In genomic region chrX:129931411-129932136, GRCh38 we compare ENCODE assay signal across 8 cellular contexts. TPM values are rescaled to one million over a fixed set of nuclear protein-coding genes. Genes with fewer than 3 reads are reported as not detected.
DNase-seq lines count a peak whose midpoint lies in the region; ATAC-seq and TF ChIP-seq lines count a peak whose summit lies in the region.

No MANE protein-coding gene starts in this region.

- H3K9ac ChIP-seq in colonic mucosa (ENCODE audit: low read depth in 2 of 2, low read length in 2 of 2) = peak overlapping the region; percentile 73 to 76

- peak overlapping the region; percentile 83 for H3K27ac ChIP-seq in colonic mucosa
- H3K27ac ChIP-seq in layer of hippocampus (ENCODE audit: low read depth, low read length) = peak overlapping the region; percentile 94

- TF ChIP-seq CTCF in colonic mucosa (IDR thresholded peaks at IDR 0.05) = no peak

- H3K4me1 ChIP-seq in colonic mucosa = no peaks in the 10 kb centered on the region

- intact Hi-C loops in colonic mucosa (cut with DNase I) = no loop called here

- peak; percentile 32 for DNase-seq in activated T-cell treated with anti-CD3 and anti-CD28 coated beads for 1 hour (ENCODE audit: low read depth)
- DNase-seq in activated T-cell treated with anti-CD3 and anti-CD28 coated beads for 4 hours = no peak
- DNase-seq in NCI-H1694 (lab: John Stamatoyannopoulos, UW) = peak; percentile 70
- peak; percentile 93 for DNase-seq in colonic mucosa
- peak; percentile 73 for DNase-seq in stimulated activated CD4-positive, alpha-beta T cell treated with anti-CD3 and anti-CD28 coated beads, Interleukin-15, amount 100 ng/mL, for 24 hours

- H3K27me3 ChIP-seq in colonic mucosa (no peaks in the 10 kb centered on the region), layer of hippocampus (ENCODE audit: control insufficient read depth, insufficient read depth, low read length) (no peaks in the 10 kb centered on the region)

- H3K36me3 ChIP-seq in colonic mucosa = no peaks in the 10 kb centered on the region

- ATAC-seq in HG02884 (IDR thresholded peaks at IDR 0.05; ENCODE audit: unreplicated experiment) = peak; percentile 75
- ATAC-seq in activated CD4-positive, CD25-positive, alpha-beta regulatory T cell treated with anti-CD3 and anti-CD28 coated beads, Interleukin-2, amount 50 U/mL, for 24 hours = peak; percentile 42 to 52

- H3K9me3 ChIP-seq in colonic mucosa = no peaks in the 10 kb centered on the region

- peak overlapping the region; percentile 45 for H3K4me3 ChIP-seq in colonic mucosa

RNA-seq across cellular contexts. Expression of gene UTP14A, which starts 25.6 kb away (rescaled TPM):
- 10 to 100 TPM in 1 of 2 donors, 1 to 10 TPM in 1; 9.9 to 17.4 TPM for total RNA-seq in colonic mucosa

RNA-seq across cellular contexts. Expression of gene BCORL1, which starts 50.9 kb away (rescaled TPM):
- 10 to 100 TPM in 1 of 2 donors, 1 to 10 TPM in 1; 8.3 to 14.4 TPM for total RNA-seq in colonic mucosa
